1 cellular context compared by ENCODE assay signal in the genomic region with DNA sequence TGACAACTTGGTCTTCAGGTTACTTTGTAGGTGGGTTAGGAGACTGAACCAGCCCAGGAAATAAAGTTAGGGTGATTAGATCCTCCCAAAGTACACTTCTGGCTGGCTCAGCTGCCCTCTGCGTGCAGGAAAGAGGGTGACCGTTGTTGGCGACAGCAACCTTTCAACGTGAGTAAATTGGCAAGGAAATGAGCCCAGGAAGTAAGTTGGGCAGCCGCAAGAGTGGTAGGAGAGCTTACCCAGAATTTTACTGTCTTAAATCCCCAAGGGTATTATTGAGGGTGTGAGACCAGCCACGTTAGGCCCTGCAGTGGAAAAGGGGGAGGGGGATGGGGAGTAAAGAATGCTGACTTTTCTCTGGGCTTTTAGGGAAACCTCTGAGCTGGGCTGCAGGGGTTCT.
TF ChIP-seq lines count a peak whose summit lies in the region.

No MANE protein-coding gene starts in this region.

TF ChIP-seq in IMR-90, 13 proteins besides CTCF, POLR2A, EP300 and RAD21 (continued from another document):
- TF ChIP-seq SMC3 (IDR thresholded peaks at IDR 0.05; ENCODE audit: low read depth, low read length) = no peak
- TF ChIP-seq MAFK (IDR thresholded peaks at IDR 0.05; ENCODE audit: low read depth, low read length) = no peak
- no peak for TF ChIP-seq CHD1 (IDR thresholded peaks at IDR 0.05; ENCODE audit: low read depth, low read length)
- TF ChIP-seq RCOR1 (IDR thresholded peaks at IDR 0.05; ENCODE audit: insufficient replicate concordance, low read length) = no peak
- no peak for TF ChIP-seq FOS (IDR thresholded peaks at IDR 0.05; ENCODE audit: low read depth, low read length)
- TF ChIP-seq CEBPB (IDR thresholded peaks at IDR 0.05; ENCODE audit: low read depth, low read length) = no peak
- no peak for TF ChIP-seq BHLHE40 (IDR thresholded peaks at IDR 0.05; ENCODE audit: low read depth, low read length)
- no peak for TF ChIP-seq MXI1 (IDR thresholded peaks at IDR 0.05; ENCODE audit: borderline replicate concordance, low read depth, low read length)
- TF ChIP-seq, protein P1, sequence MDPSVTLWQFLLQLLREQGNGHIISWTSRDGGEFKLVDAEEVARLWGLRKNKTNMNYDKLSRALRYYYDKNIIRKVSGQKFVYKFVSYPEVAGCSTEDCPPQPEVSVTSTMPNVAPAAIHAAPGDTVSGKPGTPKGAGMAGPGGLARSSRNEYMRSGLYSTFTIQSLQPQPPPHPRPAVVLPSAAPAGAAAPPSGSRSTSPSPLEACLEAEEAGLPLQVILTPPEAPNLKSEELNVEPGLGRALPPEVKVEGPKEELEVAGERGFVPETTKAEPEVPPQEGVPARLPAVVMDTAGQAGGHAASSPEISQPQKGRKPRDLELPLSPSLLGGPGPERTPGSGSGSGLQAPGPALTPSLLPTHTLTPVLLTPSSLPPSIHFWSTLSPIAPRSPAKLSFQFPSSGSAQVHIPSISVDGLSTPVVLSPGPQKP (IDR thresholded peaks at IDR 0.05; ENCODE audit: borderline replicate concordance, low read depth, low read length) = no peak
